In genomic region chr5:180353226-180353962, GRCh38 we compare ENCODE assay signal across 8 cellular contexts. TPM values are rescaled to one million over a fixed set of nuclear protein-coding genes. Genes with fewer than 3 reads are reported as not detected.
DNase-seq lines count a peak whose midpoint lies in the region; ATAC-seq and TF ChIP-seq lines count a peak whose summit lies in the region.

Gene GFPT2, minus strand, starts transcription at chr5:180353336. Its CDS starts 119 bp downstream, at chr5:180353217.

- H3K36me3 Mint-ChIP-seq in activated naive CD4-positive, alpha-beta T cell treated with anti-CD3 and anti-CD28 coated beads, Interleukin-2, amount 50 U/mL, for 72 hours = no peaks in the 10 kb centered on the region

- POLR2A ChIA-PET in A673 (lab: Charles Lee; ENCODE audit: low non-redundant PET) (no interaction called here), SK-N-SH (lab: Yijun Ruan, JAX) (interaction anchor here (1.1 to 1.3 kb wide), 2 partner anchors 18 to 39 kb away, joined by 3 read pairs; no protein-coding TSS in a partner anchor)

- H3K4me3 ChIP-seq in A673 (ENCODE audit: low read depth, low read length, poor library complexity, severe bottlenecking) = peak within 1 kb of the TSS; percentile 55
- peak within 1 kb of the TSS; percentile 55 to 65 for H3K4me3 ChIP-seq in SK-N-SH (ENCODE audit: low read depth in 2 of 2, low read length in 1 of 2)

- H3K9me3 Mint-ChIP-seq in activated naive CD4-positive, alpha-beta T cell treated with anti-CD3 and anti-CD28 coated beads, Interleukin-2, amount 50 U/mL, for 72 hours = no peaks in the 10 kb centered on the region

- peak within 1 kb of the TSS; percentile 95 for H2AFZ ChIP-seq in SK-N-SH (ENCODE audit: low read depth)

- H3K4me1 ChIP-seq in A673 (ENCODE audit: insufficient read depth, low read length, poor library complexity, severe bottlenecking) (peaks cover 5% of the 10 kb centered on the region), SK-N-SH (ENCODE audit: control insufficient read depth in 1 of 2, insufficient read depth in 2 of 2, low read depth in 1 of 2, low read length in 1 of 2) (peaks cover 0 to 10% of the 10 kb centered on the region in 2 experiments; a peak in 1 of 4 replicates)

- no peak within 1 kb of the TSS for H3K27ac Mint-ChIP-seq in activated naive CD4-positive, alpha-beta T cell treated with anti-CD3 and anti-CD28 coated beads, Interleukin-2, amount 50 U/mL, for 72 hours

- intact Hi-C loops in A673 (cut with micrococcal nuclease; ENCODE audit: unreplicated experiment) = loop anchor here (5.0 kb wide), 1 partner anchor 139 kb away; the partner anchor contains the start of gene CNOT6

- H3K27me3 ChIP-seq in A673 (replicated peaks; ENCODE audit: insufficient read depth, low read depth, low read length, poor library complexity) (peaks cover 25% of the 10 kb centered on the region), SK-N-SH (ENCODE audit: insufficient read depth) (peaks cover 12% of the 10 kb centered on the region; the same call in 1 of the 2 replicates)

- peak; percentile 68 for ATAC-seq in HG03521 (IDR thresholded peaks at IDR 0.05; ENCODE audit: unreplicated experiment)
- ATAC-seq in activated naive CD4-positive, alpha-beta T cell treated with anti-CD3 and anti-CD28 coated beads, Interleukin-2, amount 50 U/mL, for 72 hours = peak; percentile 85 to 94
- peak; percentile 81 for ATAC-seq in omental fat pad (ENCODE audit: low FRiP score)

- H3K9me3 ChIP-seq in A673 (ENCODE audit: low read depth, low read length, poor library complexity, severe bottlenecking) = no peaks in the 10 kb centered on the region
- H3K9me3 ChIP-seq in SK-N-SH = no peaks in the 10 kb centered on the region

- no peak for TF ChIP-seq CTCF in A673 (conservative IDR thresholded peaks at IDR 0.05; ENCODE audit: low read depth, low read length)
- no peak for TF ChIP-seq CTCF in SK-N-SH (IDR thresholded peaks at IDR 0.05)
- no peak for TF ChIP-seq CTCF in omental fat pad (IDR thresholded peaks at IDR 0.05)
- TF ChIP-seq CTCF in subcutaneous adipose tissue (IDR thresholded peaks at IDR 0.05; ENCODE audit: low read depth) = no peak

- WGBS in SK-N-SH (ENCODE audit: low lambda C conversion rate) = no CpG with 5 or more reads among the region's 78 CpGs

- BruUV-seq in A673 (replicated peaks; lab: Mats Ljungman, UMichigan) = no TSS peak

- TF ChIP-seq RAD21 in SK-N-SH (IDR thresholded peaks at IDR 0.05; ENCODE audit: low read length) = no peak

- TF ChIP-seq EP300 in SK-N-SH (IDR thresholded peaks at IDR 0.05; ENCODE audit: borderline replicate concordance in 1 of 2, low read depth in 1 of 2, low read length in 1 of 2) = no peak

- CTCF ChIA-PET in A673 (lab: Charles Lee) = interaction anchor here (0.7 kb wide), 1 partner anchor 25 kb away, joined by 3 read pairs; no protein-coding TSS in a partner anchor
- CTCF ChIA-PET in SK-N-SH (lab: Yijun Ruan, JAX) = interaction anchor here (0.8 to 2.4 kb wide), 5 partner anchors 18 to 118 kb away, joined by 3 to 13 read pairs (median 5); no protein-coding TSS in a partner anchor

- no peaks in the 10 kb centered on the region for H3K79me2 ChIP-seq in SK-N-SH (ENCODE audit: insufficient read depth)

- H3K9ac ChIP-seq in SK-N-SH = peak within 1 kb of the TSS; percentile 43; the same call in 1 of the 2 replicates

- DNase-seq in A673 (ENCODE audit: low spot score) = peak; percentile 81
- DNase-seq in GM19238 (ENCODE audit: insufficient read length, low spot score) = peak; percentile 77
- peak; percentile 100 for DNase-seq in SK-N-SH
- DNase-seq in activated naive CD4-positive, alpha-beta T cell treated with anti-CD3 and anti-CD28 coated beads, Interleukin-2, amount 50 U/mL, for 72 hours (ENCODE audit: low spot score in 2 of 2) = peak; percentile 62 to 68
- DNase-seq in glomerular visceral epithelial cell (ENCODE audit: extremely low spot score) = peak; percentile 72
- peak; percentile 49 for DNase-seq in omental fat pad (ENCODE audit: low spot score)

- peak within 1 kb of the TSS; percentile 88 for H3K4me2 ChIP-seq in SK-N-SH

- H3F3A ChIP-seq in SK-N-SH (replicated peaks; ENCODE audit: insufficient read depth) = no peaks in the 10 kb centered on the region

- no peaks in the 10 kb centered on the region for H3K36me3 ChIP-seq in A673 (ENCODE audit: insufficient read depth, low read length, poor library complexity, severe bottlenecking)
- no peaks in the 10 kb centered on the region for H3K36me3 ChIP-seq in SK-N-SH (replicated peaks in 1 of 2; ENCODE audit: control insufficient read depth in 1 of 2, insufficient read depth in 2 of 2, low read length in 1 of 2)

- no peak within 1 kb of the TSS for H3K27ac ChIP-seq in A673 (ENCODE audit: low read depth, low read length, poor library complexity, severe bottlenecking)
- H3K27ac ChIP-seq in SK-N-SH (ENCODE audit: low read depth in 2 of 2, low read length in 1 of 2) = no peak within 1 kb of the TSS; a peak in 1 of 4 replicates

- H3K9me2 ChIP-seq in SK-N-SH = no peaks in the 10 kb centered on the region

- no peaks in the 10 kb centered on the region for H4K20me1 ChIP-seq in SK-N-SH (ENCODE audit: insufficient read depth)

TF ChIP-seq in SK-N-SH, 30 proteins besides CTCF, POLR2A, EP300 and RAD21:
- TF ChIP-seq USF1 (IDR thresholded peaks at IDR 0.05; ENCODE audit: borderline replicate concordance, low read depth) (no peak), FOSL2 (IDR thresholded peaks at IDR 0.05; ENCODE audit: borderline replicate concordance, low read depth) (no peak), PBX3 (IDR thresholded peaks at IDR 0.05) (0 out of 2 replicates have a peak, but pooled peaks have one; percentile 15)

RNA-seq across cellular contexts. Expression of gene GFPT2, which starts in this region (rescaled TPM):
- 0.82 and 1.2 TPM in 2 replicates for total RNA-seq in A673 (2021)
- 8.1 and 8.9 TPM in 2 replicates for polyA plus RNA-seq in SK-N-SH (2012; rRNA removed)
- 7.2 and 8.7 TPM in 2 replicates for polyA plus RNA-seq in SK-N-SH (2012; cell fraction: cytosol; rRNA removed)
- 10.5 and 13.5 TPM in 2 replicates for polyA plus RNA-seq in SK-N-SH (2012; cell fraction: nucleus; rRNA removed)
- total RNA-seq in activated naive CD4-positive, alpha-beta T cell treated with anti-CD3 and anti-CD28 coated beads, Interleukin-2, amount 50 U/mL, for 72 hours = under 1 TPM; 0.36 to 0.45 TPM
- 100 to 1,000 TPM in 2 of 4 donors, 10 to 100 TPM in 2; 42.3 to 553 (median 270) TPM for total RNA-seq in omental fat pad
- 10 to 100 TPM; 27.3 to 46.0 (median 42.1) TPM for total RNA-seq in subcutaneous adipose tissue

Comparison
In these comparisons a context has a peak if more than half of its experiments do, and no peak if none do; other contexts are left out.
1. RNA of gene GFPT2 (total RNA-seq): 42.3 to 553 TPM in omental fat pad and 27.3 to 46.0 TPM in subcutaneous adipose tissue; 0.82 to 1.2 TPM in A673 and 0.36 to 0.45 TPM in activated naive CD4-positive, alpha-beta T cell treated with anti-CD3 and anti-CD28 coated beads, Interleukin-2, amount 50 U/mL, for 72 hours; every median in the first group is over 10 times any median in the second.
2. Peak in DNase-seq and ATAC-seq in activated naive CD4-positive, alpha-beta T cell treated with anti-CD3 and anti-CD28 coated beads, Interleukin-2, amount 50 U/mL, for 72 hours; RNA of the gene not detected or under 1 TPM.
3. DNase-seq: peak in every context shown above with its lines; median percentile 100 in SK-N-SH; 81 in A673; 77 in GM19238; 72 in glomerular visceral epithelial cell; 65 in activated naive CD4-positive, alpha-beta T cell treated with anti-CD3 and anti-CD28 coated beads, Interleukin-2, amount 50 U/mL, for 72 hours; 49 in omental fat pad.
4. Peak in every context shown above with its lines, with median percentiles within 50 percentile points of each other: ATAC-seq.